ENCODE assay signal across 10 cellular contexts in genomic region chr18:67425724-67426123, GRCh38.
DNase-seq lines count a peak whose midpoint lies in the region; ATAC-seq, FAIRE-seq and TF ChIP-seq lines count a peak whose summit lies in the region.
"Had no signal": no experiment of that assay in that cellular context is flagged by ENCODE, and none has a peak within 500 bp of the region (broad histone marks: within the 10 kb centered on the region; RNA-seq: fewer than 3 reads in every experiment).

No MANE protein-coding gene starts in this region.

- H3K27me3 Mint-ChIP-seq in activated naive CD8-positive, alpha-beta T cell treated with anti-CD3 and anti-CD28 coated beads, Interleukin-2, amount 50 U/mL, for 24 hours: no peaks in the 10 kb centered on the region
- H3K27me3 Mint-ChIP-seq in activated naive CD8-positive, alpha-beta T cell treated with anti-CD3 and anti-CD28 coated beads for 36 hours: no peaks in the 10 kb centered on the region
- H3K27me3 Mint-ChIP-seq in natural killer cell (ENCODE audit: low read depth in 2 of 2) (no peaks in the 10 kb centered on the region), glutamatergic neuron (ENCODE audit: unreplicated experiment) (no peaks in the 10 kb centered on the region)

- no peaks in the 10 kb centered on the region for H3K9me3 Mint-ChIP-seq in activated naive CD8-positive, alpha-beta T cell treated with anti-CD3 and anti-CD28 coated beads, Interleukin-2, amount 50 U/mL, for 24 hours
- no peaks in the 10 kb centered on the region for H3K9me3 Mint-ChIP-seq in activated naive CD8-positive, alpha-beta T cell treated with anti-CD3 and anti-CD28 coated beads for 36 hours
- H3K9me3 Mint-ChIP-seq in natural killer cell: peaks cover 2 to 6% of the 10 kb centered on the region in 2 donors
- H3K9me3 Mint-ChIP-seq in glutamatergic neuron (ENCODE audit: unreplicated experiment): no peaks in the 10 kb centered on the region

- intact Hi-C loops in natural killer cell (cut with micrococcal nuclease): no loop called here

- no peak for DNase-seq in activated naive CD8-positive, alpha-beta T cell treated with anti-CD3 and anti-CD28 coated beads, Interleukin-2, amount 50 U/mL, for 24 hours
- DNase-seq in activated naive CD8-positive, alpha-beta T cell treated with anti-CD3 and anti-CD28 coated beads for 36 hours: no peak
- DNase-seq in RKO (ENCODE audit: low spot score) (peak; percentile 86), fibroblast of peridontal ligament (ENCODE audit: extremely low read depth) (peak; percentile 79), urothelium cell line (ENCODE audit: low spot score) (peak; percentile 27), natural killer cell (no peak), glutamatergic neuron (no peak)
- DNase-seq: central memory CD4-positive, alpha-beta T cell; NCI-H1694 had no signal

- ATAC-seq in activated naive CD8-positive, alpha-beta T cell treated with anti-CD3 and anti-CD28 coated beads, Interleukin-2, amount 50 U/mL, for 24 hours: peak; percentile 93
- ATAC-seq in GM21619 (IDR thresholded peaks at IDR 0.05; ENCODE audit: unreplicated experiment): no peak
- ATAC-seq in natural killer cell: no peak

- H3K27ac Mint-ChIP-seq in activated naive CD8-positive, alpha-beta T cell treated with anti-CD3 and anti-CD28 coated beads, Interleukin-2, amount 50 U/mL, for 24 hours: no peak overlapping the region
- no peak overlapping the region for H3K27ac Mint-ChIP-seq in activated naive CD8-positive, alpha-beta T cell treated with anti-CD3 and anti-CD28 coated beads for 36 hours
- H3K27ac Mint-ChIP-seq in natural killer cell (no peak overlapping the region), glutamatergic neuron (ENCODE audit: unreplicated experiment) (no peak overlapping the region)

- TF ChIP-seq CTCF in natural killer cell (IDR thresholded peaks at IDR 0.05): no peak
- no peak for TF ChIP-seq CTCF in glutamatergic neuron (IDR thresholded peaks at IDR 0.05; ENCODE audit: partially characterized antibody, unreplicated experiment)

- H3K36me3 Mint-ChIP-seq in activated naive CD8-positive, alpha-beta T cell treated with anti-CD3 and anti-CD28 coated beads, Interleukin-2, amount 50 U/mL, for 24 hours (ENCODE audit: low read depth): no peaks in the 10 kb centered on the region
- no peaks in the 10 kb centered on the region for H3K36me3 Mint-ChIP-seq in activated naive CD8-positive, alpha-beta T cell treated with anti-CD3 and anti-CD28 coated beads for 36 hours
- no peaks in the 10 kb centered on the region for H3K36me3 Mint-ChIP-seq in natural killer cell
- H3K36me3 Mint-ChIP-seq in glutamatergic neuron (ENCODE audit: unreplicated experiment): no peaks in the 10 kb centered on the region

- FAIRE-seq in urothelium cell line (lab: Jason Lieb, UNC): no peak

- H3K4me1 Mint-ChIP-seq in activated naive CD8-positive, alpha-beta T cell treated with anti-CD3 and anti-CD28 coated beads, Interleukin-2, amount 50 U/mL, for 24 hours: peaks cover 5% of the 10 kb centered on the region
- peaks cover 6% of the 10 kb centered on the region for H3K4me1 Mint-ChIP-seq in activated naive CD8-positive, alpha-beta T cell treated with anti-CD3 and anti-CD28 coated beads for 36 hours
- H3K4me1 Mint-ChIP-seq in natural killer cell: no peaks in the 10 kb centered on the region
- no peaks in the 10 kb centered on the region for H3K4me1 Mint-ChIP-seq in glutamatergic neuron (ENCODE audit: low read depth, unreplicated experiment)

- H3K4me3 Mint-ChIP-seq in activated naive CD8-positive, alpha-beta T cell treated with anti-CD3 and anti-CD28 coated beads, Interleukin-2, amount 50 U/mL, for 24 hours: no peak overlapping the region
- H3K4me3 Mint-ChIP-seq in activated naive CD8-positive, alpha-beta T cell treated with anti-CD3 and anti-CD28 coated beads for 36 hours: no peak overlapping the region
- H3K4me3 Mint-ChIP-seq in natural killer cell: no peak overlapping the region
- H3K4me3 Mint-ChIP-seq in glutamatergic neuron (ENCODE audit: unreplicated experiment): no peak overlapping the region

Comparison
In these comparisons a context has a peak if more than half of its experiments do, and no peak if none do; other contexts are left out.
1. DNase-seq: peak in RKO (single experiment), fibroblast of peridontal ligament (single experiment) and urothelium cell line (single experiment); none in activated naive CD8-positive, alpha-beta T cell treated with anti-CD3 and anti-CD28 coated beads, Interleukin-2, amount 50 U/mL, for 24 hours (single experiment), activated naive CD8-positive, alpha-beta T cell treated with anti-CD3 and anti-CD28 coated beads for 36 hours (single experiment), natural killer cell (single experiment) and glutamatergic neuron (single experiment).